ENCODE assay signal across 1 cellular context in genomic region chr5:76402880-76403712, GRCh38.
TF ChIP-seq lines count a peak whose summit lies in the region.

TSS of gene IQGAP2 (plus strand) at chr5:76403285. CDS start at chr5:76403546, 261 bp downstream.

TF ChIP-seq in HEK293, 187 proteins besides CTCF, POLR2A, EP300 and RAD21 (continued from another document and continues in another):
- TF ChIP-seq TSHZ1 (tag by site-specific recombination; IDR thresholded peaks at IDR 0.05; ENCODE audit: borderline replicate concordance) (no peak), ZNF239 (tag by site-specific recombination; IDR thresholded peaks at IDR 0.05) (no peak), BCL11B (tag by site-specific recombination; IDR thresholded peaks at IDR 0.05; ENCODE audit: low read depth) (peak; percentile 59; the same call in 1 of the 2 replicates), GLI2 (tag by site-specific recombination; IDR thresholded peaks at IDR 0.05; ENCODE audit: borderline replicate concordance, low read depth) (no peak), ZNF174 (tag by site-specific recombination; IDR thresholded peaks at IDR 0.05) (no peak), SCRT1 (tag by site-specific recombination; IDR thresholded peaks at IDR 0.05; ENCODE audit: borderline replicate concordance) (no peak; the same call in 1 of the 2 replicates), GLIS1 (tag by site-specific recombination; IDR thresholded peaks at IDR 0.05) (peak; percentile 100), ZNF692 (tag by site-specific recombination; IDR thresholded peaks at IDR 0.05) (peak; percentile 80), ZNF791 (tag by site-specific recombination; IDR thresholded peaks at IDR 0.05) (no peak), ZNF121 (tag by site-specific recombination; IDR thresholded peaks at IDR 0.05) (peak; percentile 47; the same call in 1 of the 2 replicates), ZNF530 (tag by site-specific recombination; IDR thresholded peaks at IDR 0.05; ENCODE audit: low read depth) (no peak), ZNF366 (tag by site-specific recombination; conservative IDR thresholded peaks at IDR 0.05) (peak; percentile 79), ZNF571 (tag by site-specific recombination; IDR thresholded peaks at IDR 0.05) (no peak), EGR2 (tag by site-specific recombination; IDR thresholded peaks at IDR 0.05; ENCODE audit: low read depth) (peak; percentile 78), ZNF24 (tag by site-specific recombination; IDR thresholded peaks at IDR 0.05) (0 out of 2 replicates have a peak, but pooled peaks have one; percentile 70), ZNF704 (tag by site-specific recombination; IDR thresholded peaks at IDR 0.05) (no peak), ZSCAN30 (tag by site-specific recombination; IDR thresholded peaks at IDR 0.05) (peak; percentile 90), ZNF645 (tag by site-specific recombination; IDR thresholded peaks at IDR 0.05) (no peak), KLF16 (tag by site-specific recombination; IDR thresholded peaks at IDR 0.05) (peak; percentile 61), ZNF335 (tag by site-specific recombination; conservative IDR thresholded peaks at IDR 0.05) (peak; percentile 98), GLIS2 (tag by site-specific recombination; IDR thresholded peaks at IDR 0.05) (peak; percentile 99), ZBTB48 (tag by site-specific recombination; IDR thresholded peaks at IDR 0.05) (peak; percentile 90), ZBTB11 (tag by site-specific recombination; conservative IDR thresholded peaks at IDR 0.05; ENCODE audit: low read depth) (peak; percentile 26; the same call in 1 of the 2 replicates), ZNF629 (tag by site-specific recombination; IDR thresholded peaks at IDR 0.05) (peak; percentile 60), HOXD13 (CRISPR knock-in tag; IDR thresholded peaks at IDR 0.05; ENCODE audit: borderline replicate concordance) (no peak), PATZ1 (tag by site-specific recombination; IDR thresholded peaks at IDR 0.05) (peak; percentile 99), ZNF354C (tag by site-specific recombination; IDR thresholded peaks at IDR 0.05; ENCODE audit: borderline replicate concordance, low read depth) (no peak), ZNF843 (tag by site-specific recombination; IDR thresholded peaks at IDR 0.05) (peak; percentile 68; the same call in 1 of the 2 replicates), ZNF518A (tag by site-specific recombination; conservative IDR thresholded peaks at IDR 0.05; ENCODE audit: low read depth) (no peak), ZNF133 (tag by site-specific recombination; IDR thresholded peaks at IDR 0.05) (no peak), ZNF280C (tag by site-specific recombination; IDR thresholded peaks at IDR 0.05) (no peak), ZNF558 (tag by site-specific recombination; IDR thresholded peaks at IDR 0.05) (peak; percentile 46; the same call in 1 of the 2 replicates), YY2 (tag by site-specific recombination; IDR thresholded peaks at IDR 0.05) (no peak), ZNF266 (tag by site-specific recombination; IDR thresholded peaks at IDR 0.05; ENCODE audit: low read depth) (no peak), ZSCAN4 (tag by site-specific recombination; IDR thresholded peaks at IDR 0.05) (no peak)
